21 cellular contexts compared by ENCODE assay signal in the genomic region with DNA sequence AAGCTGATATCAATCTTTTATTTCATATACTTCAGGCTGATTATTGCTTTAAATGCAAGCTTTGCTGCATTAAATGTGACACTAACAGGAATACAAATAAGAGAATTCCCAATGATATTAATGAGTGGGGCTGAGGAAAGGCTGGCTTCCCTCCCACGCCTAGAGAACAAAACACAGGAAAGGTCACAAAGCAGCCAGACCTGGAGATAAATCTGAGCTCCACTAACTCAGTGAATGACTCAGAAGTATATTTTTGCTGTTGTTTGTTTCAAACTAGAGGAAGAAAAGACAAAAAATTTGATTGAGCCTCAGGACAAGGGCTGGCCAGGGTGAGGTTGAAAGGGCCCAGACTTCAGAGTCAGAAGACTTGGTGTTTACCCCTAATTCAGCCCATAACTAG.
DNase-seq lines count a peak whose midpoint lies in the region; ATAC-seq, FAIRE-seq and TF ChIP-seq lines count a peak whose summit lies in the region.
"Had no signal": no experiment of that assay in that cellular context is flagged by ENCODE, and none has a peak within 500 bp of the region (broad histone marks: within the 10 kb centered on the region; RNA-seq: fewer than 3 reads in every experiment).

No MANE protein-coding gene starts in this region.

- no peak for TF ChIP-seq POLR2A in endothelial cell of umbilical vein (IDR thresholded peaks at IDR 0.05; ENCODE audit: low read depth, low read length)

- intact Hi-C loops in right cardiac atrium (cut with DNase I) (no loop called here), Right ventricle myocardium superior (cut with DNase I) (no loop called here), endothelial cell of umbilical vein (cut with micrococcal nuclease) (no loop called here)

- ATAC-seq in right cardiac atrium (peak; percentile 48 to 76), Right ventricle myocardium superior (ENCODE audit: poor library complexity) (no peak)
- ATAC-seq: HepG2 had no signal

- H4K20me1 ChIP-seq in endothelial cell of umbilical vein (replicated peaks; ENCODE audit: control insufficient read depth, extremely low read depth, insufficient read depth, low read length), result no peaks in the 10 kb centered on the region

- H3K27me3 Mint-ChIP-seq in nephron (ENCODE audit: low read depth), result no peaks in the 10 kb centered on the region

- H3K4me1 Mint-ChIP-seq in nephron, result peaks cover 7% of the 10 kb centered on the region
- H3K4me1 Mint-ChIP-seq: B cell; CD4-positive, alpha-beta memory T cell had no signal

- POLR2A ChIA-PET in endothelial cell of umbilical vein (lab: Charles Lee), result no interaction called here

- H3K9me3 ChIP-seq in right cardiac atrium (ENCODE audit: control insufficient read depth, low read length) (no peaks in the 10 kb centered on the region), endothelial cell of umbilical vein (replicated peaks; ENCODE audit: control insufficient read depth, insufficient read depth, low read length) (no peaks in the 10 kb centered on the region)
- H3K9me3 ChIP-seq: HAP-1 had no signal

- dilution Hi-C loops in endothelial cell of umbilical vein (cut with MboI; ENCODE audit: extremely low pct_ligation_motif_present, low sequenced_read_pairs), result no loop called here

- H3K27ac Mint-ChIP-seq in nephron, result peak overlapping the region in 2 of 3 experiments; percentile 27 to 32
- H3K27ac Mint-ChIP-seq: B cell; CD4-positive, alpha-beta memory T cell had no signal

- H3K36me3 Mint-ChIP-seq in nephron (ENCODE audit: low read depth), result no peaks in the 10 kb centered on the region
- H3K36me3 Mint-ChIP-seq: CD4-positive, alpha-beta memory T cell had no signal

- no peak for TF ChIP-seq CTCF in endothelial cell of umbilical vein (IDR thresholded peaks at IDR 0.05; ENCODE audit: extremely low read depth in 1 of 2, insufficient read depth in 1 of 2, low read depth in 1 of 2, low read length in 2 of 2)
- no peak for TF ChIP-seq CTCF in nephron (IDR thresholded peaks at IDR 0.05; ENCODE audit: unreplicated experiment in 3 of 3)

- no peak overlapping the region for H3K4me3 ChIP-seq in right cardiac atrium (ENCODE audit: low read length)
- H3K4me3 ChIP-seq in endothelial cell of umbilical vein (replicated peaks in 1 of 3; ENCODE audit: insufficient read depth in 1 of 3, low read depth in 1 of 3, low read length in 3 of 3), result no peak overlapping the region
- H3K4me3 ChIP-seq: HAP-1 had no signal

- H3K27ac ChIP-seq in right cardiac atrium (ENCODE audit: low read length) (peak overlapping the region; percentile 36), endothelial cell of umbilical vein (ENCODE audit: insufficient read depth, low read depth, low read length) (no peak overlapping the region)
- H3K27ac ChIP-seq: C4-2B had no signal

- H3K9ac ChIP-seq in endothelial cell of umbilical vein (replicated peaks; ENCODE audit: extremely low read depth, insufficient read depth, low read length), result no peak overlapping the region

- no peak overlapping the region for H3K4me2 ChIP-seq in endothelial cell of umbilical vein (ENCODE audit: insufficient read depth, low read length)

- no peak overlapping the region for H3K4me3 Mint-ChIP-seq in nephron
- H3K4me3 Mint-ChIP-seq: B cell; CD4-positive, alpha-beta memory T cell had no signal

- H3K36me3 ChIP-seq in endothelial cell of umbilical vein (ENCODE audit: control insufficient read depth in 2 of 2, extremely low read depth in 1 of 2, insufficient read depth in 2 of 2, low read length in 2 of 2), result no peaks in the 10 kb centered on the region
- H3K36me3 ChIP-seq: HAP-1 had no signal

- H3K27me3 ChIP-seq in right cardiac atrium (ENCODE audit: control insufficient read depth, insufficient read depth) (no peaks in the 10 kb centered on the region), endothelial cell of umbilical vein (ENCODE audit: control insufficient read depth in 2 of 2, insufficient read depth in 2 of 2, low read length in 2 of 2) (no peaks in the 10 kb centered on the region)

- no peak for DNase-seq in right cardiac atrium
- no peak for DNase-seq in Right ventricle myocardium superior
- peak; percentile 35 for DNase-seq in endothelial cell of umbilical vein (ENCODE audit: low read depth, low spot score)
- no peak for DNase-seq in COR-L47 (lab: John Stamatoyannopoulos, UW)
- DNase-seq in C1 segment of cervical spinal cord (lab: John Stamatoyannopoulos, UW), result no peak
- DNase-seq in activated CD8-positive, alpha-beta memory T cell treated with anti-CD3 and anti-CD28 coated beads for 24 hours, result no peak
- DNase-seq: CD4-positive, alpha-beta memory T cell; DMS153; DMS79 treated with DMSO at 0.1 percent for 48 hours; EL had no signal

- CTCF ChIA-PET in endothelial cell of umbilical vein (lab: Charles Lee), result no interaction called here

- H3K79me2 ChIP-seq in endothelial cell of umbilical vein (ENCODE audit: control insufficient read depth, insufficient read depth, low read length), result no peaks in the 10 kb centered on the region

- BruUV-seq in endothelial cell of umbilical vein (replicated peaks; lab: Mats Ljungman, UMichigan), result no TSS peak

- peaks cover 2% of the 10 kb centered on the region for H3K9me3 Mint-ChIP-seq in nephron

- H3K9me1 ChIP-seq in endothelial cell of umbilical vein (replicated peaks; ENCODE audit: control insufficient read depth, extremely low read depth, insufficient read depth, low read length), result no peaks in the 10 kb centered on the region

- no peak overlapping the region for H2AFZ ChIP-seq in endothelial cell of umbilical vein (ENCODE audit: low read depth, low read length)

- H3K4me1 ChIP-seq in right cardiac atrium (ENCODE audit: control insufficient read depth, insufficient read depth, low read length), result no peaks in the 10 kb centered on the region
- no peaks in the 10 kb centered on the region for H3K4me1 ChIP-seq in endothelial cell of umbilical vein (ENCODE audit: control insufficient read depth, extremely low read depth, insufficient read depth, low read length)
- H3K4me1 ChIP-seq: HAP-1 had no signal

- 38% methylated on average over 1 of the region's 1 CpG for WGBS in right cardiac atrium

- peak; percentile 64 for FAIRE-seq in endothelial cell of umbilical vein (lab: Jason Lieb, UNC)
- FAIRE-seq: A204.1, D721Med, G401.6, GM12891, H1, HepG2, HTR-8/SVneo had no signal

TF ChIP-seq in endothelial cell of umbilical vein, 7 proteins besides CTCF, POLR2A, EP300 and RAD21:
- TF ChIP-seq JUN (IDR thresholded peaks at IDR 0.05; ENCODE audit: borderline replicate concordance, insufficient read depth, insufficient read length, low read depth) (no peak), POLR2AphosphoS5 (IDR thresholded peaks at IDR 0.05; ENCODE audit: insufficient read depth, low read depth, low read length) (no peak), GATA2 (IDR thresholded peaks at IDR 0.05; ENCODE audit: insufficient read depth, insufficient read length, low read depth, low read length) (no peak), MYC (IDR thresholded peaks at IDR 0.05; ENCODE audit: low read depth, low read length) (no peak), FOS (IDR thresholded peaks at IDR 0.05; ENCODE audit: borderline replicate concordance, insufficient read depth, low read length) (no peak), EZH2 (IDR thresholded peaks at IDR 0.05; ENCODE audit: borderline replicate concordance, low read depth, low read length, severe bottlenecking) (no peak)
- TF ChIP-seq, protein P1, sequence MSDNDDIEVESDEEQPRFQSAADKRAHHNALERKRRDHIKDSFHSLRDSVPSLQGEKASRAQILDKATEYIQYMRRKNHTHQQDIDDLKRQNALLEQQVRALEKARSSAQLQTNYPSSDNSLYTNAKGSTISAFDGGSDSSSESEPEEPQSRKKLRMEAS (IDR thresholded peaks at IDR 0.05; ENCODE audit: insufficient read depth, insufficient read length), result no peak
